ENCODE assay signal across 2 cellular contexts in genomic region chr3:128917291-128917690, GRCh38.
TF ChIP-seq lines count a peak whose summit lies in the region.

No MANE protein-coding gene starts in this region.

TF ChIP-seq in GM12878, 131 proteins besides CTCF, POLR2A, EP300 and RAD21:
- TF ChIP-seq SRF (IDR thresholded peaks at IDR 0.05; ENCODE audit: low read depth in 2 of 2, low read length in 2 of 2), result no peak
- TF ChIP-seq KLF5 (IDR thresholded peaks at IDR 0.05; ENCODE audit: partially characterized antibody), result no peak
- no peak for TF ChIP-seq NFXL1 (IDR thresholded peaks at IDR 0.05; ENCODE audit: borderline replicate concordance)
- TF ChIP-seq PML (IDR thresholded peaks at IDR 0.05; ENCODE audit: low read length), result no peak
- TF ChIP-seq ZNF207 (IDR thresholded peaks at IDR 0.05; ENCODE audit: borderline replicate concordance), result no peak
- no peak for TF ChIP-seq SMARCA5 (IDR thresholded peaks at IDR 0.05)
- no peak for TF ChIP-seq IKZF2 (IDR thresholded peaks at IDR 0.05)
- no peak for TF ChIP-seq LARP7 (IDR thresholded peaks at IDR 0.05)
- TF ChIP-seq, protein P1, sequence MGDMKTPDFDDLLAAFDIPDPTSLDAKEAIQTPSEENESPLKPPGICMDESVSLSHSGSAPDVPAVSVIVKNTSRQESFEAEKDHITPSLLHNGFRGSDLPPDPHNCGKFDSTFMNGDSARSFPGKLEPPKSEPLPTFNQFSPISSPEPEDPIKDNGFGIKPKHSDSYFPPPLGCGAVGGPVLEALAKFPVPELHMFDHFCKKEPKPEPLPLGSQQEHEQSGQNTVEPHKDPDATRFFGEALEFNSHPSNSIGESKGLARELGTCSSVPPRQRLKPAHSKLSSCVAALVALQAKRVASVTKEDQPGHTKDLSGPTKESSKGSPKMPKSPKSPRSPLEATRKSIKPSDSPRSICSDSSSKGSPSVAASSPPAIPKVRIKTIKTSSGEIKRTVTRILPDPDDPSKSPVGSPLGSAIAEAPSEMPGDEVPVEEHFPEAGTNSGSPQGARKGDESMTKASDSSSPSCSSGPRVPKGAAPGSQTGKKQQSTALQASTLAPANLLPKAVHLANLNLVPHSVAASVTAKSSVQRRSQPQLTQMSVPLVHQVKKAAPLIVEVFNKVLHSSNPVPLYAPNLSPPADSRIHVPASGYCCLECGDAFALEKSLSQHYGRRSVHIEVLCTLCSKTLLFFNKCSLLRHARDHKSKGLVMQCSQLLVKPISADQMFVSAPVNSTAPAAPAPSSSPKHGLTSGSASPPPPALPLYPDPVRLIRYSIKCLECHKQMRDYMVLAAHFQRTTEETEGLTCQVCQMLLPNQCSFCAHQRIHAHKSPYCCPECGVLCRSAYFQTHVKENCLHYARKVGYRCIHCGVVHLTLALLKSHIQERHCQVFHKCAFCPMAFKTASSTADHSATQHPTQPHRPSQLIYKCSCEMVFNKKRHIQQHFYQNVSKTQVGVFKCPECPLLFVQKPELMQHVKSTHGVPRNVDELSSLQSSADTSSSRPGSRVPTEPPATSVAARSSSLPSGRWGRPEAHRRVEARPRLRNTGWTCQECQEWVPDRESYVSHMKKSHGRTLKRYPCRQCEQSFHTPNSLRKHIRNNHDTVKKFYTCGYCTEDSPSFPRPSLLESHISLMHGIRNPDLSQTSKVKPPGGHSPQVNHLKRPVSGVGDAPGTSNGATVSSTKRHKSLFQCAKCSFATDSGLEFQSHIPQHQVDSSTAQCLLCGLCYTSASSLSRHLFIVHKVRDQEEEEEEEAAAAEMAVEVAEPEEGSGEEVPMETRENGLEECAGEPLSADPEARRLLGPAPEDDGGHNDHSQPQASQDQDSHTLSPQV (IDR thresholded peaks at IDR 0.05), result no peak
- TF ChIP-seq EZH2 (IDR thresholded peaks at IDR 0.05; ENCODE audit: borderline replicate concordance, control insufficient read depth, low read depth, low read length), result no peak
- no peak for TF ChIP-seq YY1 (IDR thresholded peaks at IDR 0.05; ENCODE audit: low read depth, low read length)
- TF ChIP-seq, protein P2, sequence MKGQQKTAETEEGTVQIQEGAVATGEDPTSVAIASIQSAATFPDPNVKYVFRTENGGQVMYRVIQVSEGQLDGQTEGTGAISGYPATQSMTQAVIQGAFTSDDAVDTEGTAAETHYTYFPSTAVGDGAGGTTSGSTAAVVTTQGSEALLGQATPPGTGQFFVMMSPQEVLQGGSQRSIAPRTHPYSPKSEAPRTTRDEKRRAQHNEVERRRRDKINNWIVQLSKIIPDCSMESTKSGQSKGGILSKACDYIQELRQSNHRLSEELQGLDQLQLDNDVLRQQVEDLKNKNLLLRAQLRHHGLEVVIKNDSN (IDR thresholded peaks at IDR 0.05; ENCODE audit: borderline replicate concordance, extremely low read length, insufficient read depth, low read depth, low read length), result no peak
- TF ChIP-seq, protein P3, sequence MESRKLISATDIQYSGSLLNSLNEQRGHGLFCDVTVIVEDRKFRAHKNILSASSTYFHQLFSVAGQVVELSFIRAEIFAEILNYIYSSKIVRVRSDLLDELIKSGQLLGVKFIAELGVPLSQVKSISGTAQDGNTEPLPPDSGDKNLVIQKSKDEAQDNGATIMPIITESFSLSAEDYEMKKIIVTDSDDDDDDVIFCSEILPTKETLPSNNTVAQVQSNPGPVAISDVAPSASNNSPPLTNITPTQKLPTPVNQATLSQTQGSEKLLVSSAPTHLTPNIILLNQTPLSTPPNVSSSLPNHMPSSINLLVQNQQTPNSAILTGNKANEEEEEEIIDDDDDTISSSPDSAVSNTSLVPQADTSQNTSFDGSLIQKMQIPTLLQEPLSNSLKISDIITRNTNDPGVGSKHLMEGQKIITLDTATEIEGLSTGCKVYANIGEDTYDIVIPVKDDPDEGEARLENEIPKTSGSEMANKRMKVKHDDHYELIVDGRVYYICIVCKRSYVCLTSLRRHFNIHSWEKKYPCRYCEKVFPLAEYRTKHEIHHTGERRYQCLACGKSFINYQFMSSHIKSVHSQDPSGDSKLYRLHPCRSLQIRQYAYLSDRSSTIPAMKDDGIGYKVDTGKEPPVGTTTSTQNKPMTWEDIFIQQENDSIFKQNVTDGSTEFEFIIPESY (IDR thresholded peaks at IDR 0.05), result no peak
- TF ChIP-seq RBBP5 (conservative IDR thresholded peaks at IDR 0.05), result no peak
- TF ChIP-seq RB1 (IDR thresholded peaks at IDR 0.05; ENCODE audit: borderline replicate concordance), result no peak
TF ChIP-seq in GM12878: peak in this region for 0.

TF ChIP-seq in liver, 16 proteins besides CTCF, POLR2A, EP300 and RAD21:
- TF ChIP-seq TAF1 (conservative IDR thresholded peaks at IDR 0.05) (no peak), HNF4A (conservative IDR thresholded peaks at IDR 0.05) (peak; percentile 25 to 50)
